ENCODE assay signal across 8 cellular contexts in genomic region chr19:32405431-32406160, GRCh38. TPM values are rescaled to one million over a fixed set of nuclear protein-coding genes. Genes with fewer than 3 reads are reported as not detected.
DNase-seq lines count a peak whose midpoint lies in the region; ATAC-seq and TF ChIP-seq lines count a peak whose summit lies in the region.

Gene DPY19L3, plus strand, starts transcription at chr19:32405770. Its CDS starts 2,484 bp downstream, at chr19:32408254.

- peak; percentile 94 for ATAC-seq in HG02852 (IDR thresholded peaks at IDR 0.05; ENCODE audit: unreplicated experiment)
- ATAC-seq in upper lobe of left lung (ENCODE audit: low FRiP score in 2 of 2) = peak; percentile 98

- intact Hi-C loops in left ventricle myocardium inferior (cut with micrococcal nuclease) = no loop called here
- intact Hi-C loops in posterior vena cava (cut with DNase I) = loop anchor here in 1 of 2 donors (10.0 kb wide), 1 partner anchor 51 kb away; no protein-coding TSS in a partner anchor

- H3K27me3 ChIP-seq in left ventricle myocardium inferior (ENCODE audit: low read depth) = no peaks in the 10 kb centered on the region
- no peaks in the 10 kb centered on the region for H3K27me3 ChIP-seq in upper lobe of left lung

- peak within 1 kb of the TSS; percentile 87 for H3K27ac Mint-ChIP-seq in T-helper 1 cell treated with Interleukin-12 subunit alpha and Interleukin-12 subunit beta and Interleukin-4 antibody, amounts not matched to agents 30 μg/mL and 1 μg/mL, for 36 hours

- H3K4me3 Mint-ChIP-seq in T-helper 1 cell treated with Interleukin-12 subunit alpha and Interleukin-12 subunit beta and Interleukin-4 antibody, amounts not matched to agents 30 μg/mL and 1 μg/mL, for 36 hours = peak within 1 kb of the TSS; percentile 86

- TF ChIP-seq CTCF in left ventricle myocardium inferior (IDR thresholded peaks at IDR 0.05; ENCODE audit: borderline replicate concordance) (no peak), upper lobe of left lung (IDR thresholded peaks at IDR 0.05) (peak in 2 of 6 experiments; percentile 15 to 41)

- TF ChIP-seq POLR2A in GM15510 (IDR thresholded peaks at IDR 0.05; ENCODE audit: borderline replicate concordance, extremely low read depth, insufficient read length) (peak; percentile 98), upper lobe of left lung (IDR thresholded peaks at IDR 0.05) (peak; percentile 74 to 94 (median 88))

- WGBS in upper lobe of left lung, 2 donors = no CpG with 5 or more reads among the region's 104 CpGs

- TF ChIP-seq EP300 in upper lobe of left lung (IDR thresholded peaks at IDR 0.05) = peak in 2 of 4 donors; percentile 5 to 25

- DNase-seq in NCI-H1436 treated with DMSO at 0.1 percent for 48 hours (lab: John Stamatoyannopoulos, UW) (peak; percentile 20), amniotic stem cell (lab: John Stamatoyannopoulos, UW) (peak; percentile 79), left ventricle myocardium inferior (peak; percentile 95), posterior vena cava (ENCODE audit: low spot score) (peak; percentile 99), upper lobe of left lung (peak; percentile 97 to 98)

- peaks cover 2% of the 10 kb centered on the region for H3K36me3 Mint-ChIP-seq in T-helper 1 cell treated with Interleukin-12 subunit alpha and Interleukin-12 subunit beta and Interleukin-4 antibody, amounts not matched to agents 30 μg/mL and 1 μg/mL, for 36 hours (ENCODE audit: low read depth)

- H3K4me3 ChIP-seq in left ventricle myocardium inferior = peak within 1 kb of the TSS; percentile 96
- peak within 1 kb of the TSS; percentile 56 to 91 (median 86) for H3K4me3 ChIP-seq in upper lobe of left lung

- H3K36me3 ChIP-seq in left ventricle myocardium inferior (peaks cover 15% of the 10 kb centered on the region), upper lobe of left lung (peaks cover 0 to 16% (median 4%) of the 10 kb centered on the region in 4 donors)

- peaks cover 10% of the 10 kb centered on the region for H3K4me1 Mint-ChIP-seq in T-helper 1 cell treated with Interleukin-12 subunit alpha and Interleukin-12 subunit beta and Interleukin-4 antibody, amounts not matched to agents 30 μg/mL and 1 μg/mL, for 36 hours (ENCODE audit: low read depth)

- H3K9me3 ChIP-seq in left ventricle myocardium inferior (replicated peaks) (no peaks in the 10 kb centered on the region), upper lobe of left lung (no peaks in the 10 kb centered on the region)

- H3K27me3 Mint-ChIP-seq in T-helper 1 cell treated with Interleukin-12 subunit alpha and Interleukin-12 subunit beta and Interleukin-4 antibody, amounts not matched to agents 30 μg/mL and 1 μg/mL, for 36 hours (ENCODE audit: low read depth) = peaks cover 3% of the 10 kb centered on the region

- peak within 1 kb of the TSS; percentile 96 for H3K27ac ChIP-seq in left ventricle myocardium inferior (replicated peaks)
- H3K27ac ChIP-seq in upper lobe of left lung = peak within 1 kb of the TSS; percentile 92 to 99 (median 99)

- H3K4me1 ChIP-seq in left ventricle myocardium inferior (peaks cover 27% of the 10 kb centered on the region), upper lobe of left lung (peaks cover 14 to 37% (median 16%) of the 10 kb centered on the region in 4 donors)

- no peaks in the 10 kb centered on the region for H3K9me3 Mint-ChIP-seq in T-helper 1 cell treated with Interleukin-12 subunit alpha and Interleukin-12 subunit beta and Interleukin-4 antibody, amounts not matched to agents 30 μg/mL and 1 μg/mL, for 36 hours

RNA-seq across cellular contexts. Expression of gene DPY19L3, which starts in this region (rescaled TPM):
- total RNA-seq in left ventricle myocardium inferior = 5.2 TPM
- 10 to 100 TPM; 21.6 to 29.0 TPM for total RNA-seq in posterior vena cava
- total RNA-seq in upper lobe of left lung = 10 to 100 TPM; 27.3 to 76.5 (median 29.5) TPM

Comparison
In these comparisons a context has a peak if more than half of its experiments do, and no peak if none do; other contexts are left out.
1. Peak in every context shown above with its lines: DNase-seq, ATAC-seq, H3K4me3 ChIP-seq and H3K27ac ChIP-seq.
2. DNase-seq: peak in every context shown above with its lines; median percentile 99 in posterior vena cava; 98 in upper lobe of left lung; 95 in left ventricle myocardium inferior; 79 in amniotic stem cell; 20 in NCI-H1436 treated with DMSO at 0.1 percent for 48 hours.